ENCODE assay signal across 14 cellular contexts in genomic region chr17:57678393-57678792, GRCh38.
DNase-seq lines count a peak whose midpoint lies in the region; ATAC-seq and TF ChIP-seq lines count a peak whose summit lies in the region.
"Had no signal": no experiment of that assay in that cellular context is flagged by ENCODE, and none has a peak within 500 bp of the region (broad histone marks: within the 10 kb centered on the region; RNA-seq: fewer than 3 reads in every experiment).

No MANE protein-coding gene starts in this region.

- no peaks in the 10 kb centered on the region for H3K27me3 Mint-ChIP-seq in activated naive CD4-positive, alpha-beta T cell treated with anti-CD3 and anti-CD28 coated beads, Interleukin-2, amount 10 ng/mL, durations not matched to agents 7 days and 5 days
- H3K27me3 Mint-ChIP-seq in GM23338 (ENCODE audit: insufficient read depth, low read depth, poor library complexity) = peaks cover 7% of the 10 kb centered on the region

- no peaks in the 10 kb centered on the region for H3K9me2 ChIP-seq in GM23338 (ENCODE audit: insufficient read depth)

- H3K4me1 Mint-ChIP-seq in activated naive CD4-positive, alpha-beta T cell treated with anti-CD3 and anti-CD28 coated beads, Interleukin-2, amount 10 ng/mL, durations not matched to agents 7 days and 5 days = peaks cover 4% of the 10 kb centered on the region
- H3K4me1 Mint-ChIP-seq in GM23338 = peaks cover 15% of the 10 kb centered on the region

- H4K20me1 ChIP-seq in GM23338 (replicated peaks; ENCODE audit: insufficient read depth) = no peaks in the 10 kb centered on the region; the same call in 1 of the 2 replicates

- H2AFZ ChIP-seq in GM23338 = no peak overlapping the region

- H3K4me1 ChIP-seq in GM23338 (ENCODE audit: insufficient read depth) (peaks cover 14% of the 10 kb centered on the region), colonic mucosa (no peaks in the 10 kb centered on the region), thymus (ENCODE audit: control insufficient read depth, insufficient read depth, low read length) (no peaks in the 10 kb centered on the region)

- no peak overlapping the region for H3K4me2 ChIP-seq in GM23338

- H3K9me3 ChIP-seq in colonic mucosa = no peaks in the 10 kb centered on the region
- H3K9me3 ChIP-seq in thymus (ENCODE audit: control insufficient read depth) = no peaks in the 10 kb centered on the region
- H3K9me3 ChIP-seq: MG63 had no signal

- H3K4me3 Mint-ChIP-seq in activated naive CD4-positive, alpha-beta T cell treated with anti-CD3 and anti-CD28 coated beads, Interleukin-2, amount 10 ng/mL, durations not matched to agents 7 days and 5 days = no peak overlapping the region
- no peak overlapping the region for H3K4me3 Mint-ChIP-seq in GM23338

- no peak overlapping the region for H3K4me3 ChIP-seq in GM23338
- H3K4me3 ChIP-seq in colonic mucosa = no peak overlapping the region
- H3K4me3 ChIP-seq in thymus (ENCODE audit: low read length) = no peak overlapping the region
- H3K4me3 ChIP-seq: MG63 had no signal

- H3K79me2 ChIP-seq in GM23338 (replicated peaks; ENCODE audit: insufficient read depth) = no peaks in the 10 kb centered on the region

- no peak overlapping the region for H3K27ac ChIP-seq in GM23338 (ENCODE audit: low read depth)
- H3K27ac ChIP-seq in colonic mucosa = no peak overlapping the region
- peak overlapping the region; percentile 27 for H3K27ac ChIP-seq in thymus (ENCODE audit: low read depth)

- no peak overlapping the region for H3K9ac ChIP-seq in colonic mucosa (ENCODE audit: low read depth in 2 of 2, low read length in 2 of 2)

- peaks cover 9% of the 10 kb centered on the region for H3K36me3 Mint-ChIP-seq in activated naive CD4-positive, alpha-beta T cell treated with anti-CD3 and anti-CD28 coated beads, Interleukin-2, amount 10 ng/mL, durations not matched to agents 7 days and 5 days
- peaks cover 0 to 8% of the 10 kb centered on the region in 2 donors for H3K36me3 Mint-ChIP-seq in activated naive CD4-positive, alpha-beta T cell treated with anti-CD3 and anti-CD28 coated beads, Interleukin-2, amount 50 U/mL, for 72 hours
- no peaks in the 10 kb centered on the region for H3K36me3 Mint-ChIP-seq in GM23338 (ENCODE audit: low read depth)

- TF ChIP-seq CTCF in GM23338 (conservative IDR thresholded peaks at IDR 0.05; ENCODE audit: low read depth in 2 of 2) (peak in 1 of 2 experiments; percentile 25; a peak in 2 of 4 replicates), colonic mucosa (IDR thresholded peaks at IDR 0.05) (no peak)

- CTCF ChIA-PET in activated naive CD4-positive, alpha-beta T cell treated with anti-CD3 and anti-CD28 coated beads, Interleukin-2, amount 10 ng/mL, durations not matched to agents 7 days and 5 days (lab: Charles Lee) = interaction anchor here (1.2 kb wide), 1 partner anchor 80 kb away, joined by 3 read pairs; no protein-coding TSS in a partner anchor

- no peak for ATAC-seq in activated naive CD4-positive, alpha-beta T cell treated with anti-CD3 and anti-CD28 coated beads, Interleukin-2, amount 50 U/mL, for 72 hours
- ATAC-seq in GM23338 (peak; percentile 67), HG03039 (IDR thresholded peaks at IDR 0.05; ENCODE audit: unreplicated experiment) (no peak)

- peak; percentile 17 for DNase-seq in activated naive CD4-positive, alpha-beta T cell treated with anti-CD3 and anti-CD28 coated beads, Interleukin-2, amount 10 ng/mL, durations not matched to agents 7 days and 5 days
- DNase-seq in activated naive CD4-positive, alpha-beta T cell treated with anti-CD3 and anti-CD28 coated beads, Interleukin-2, amount 50 U/mL, for 72 hours (ENCODE audit: low spot score in 2 of 2) = no peak
- DNase-seq in GM23338 (ENCODE audit: low spot score) (no peak), colonic mucosa (peak; percentile 5), foreskin melanocyte (no peak), A172 (ENCODE audit: low spot score) (no peak)
- DNase-seq: EL, MG63, NCI-H1105, NCI-H1694 treated with DMSO at 0.1 percent for 48 hours, NCI-H774, SIG-M5 had no signal

- H3F3A ChIP-seq in GM23338 (replicated peaks; ENCODE audit: low read depth) = no peaks in the 10 kb centered on the region

- intact Hi-C loops in colonic mucosa (cut with DNase I) = loop anchor here (10.0 kb wide), 1 partner anchor 544 kb away; no protein-coding TSS in a partner anchor

- H3K36me3 ChIP-seq in GM23338 (ENCODE audit: insufficient read depth) (no peaks in the 10 kb centered on the region), colonic mucosa (no peaks in the 10 kb centered on the region), thymus (ENCODE audit: control insufficient read depth, insufficient read depth) (peaks cover 44% of the 10 kb centered on the region)
- H3K36me3 ChIP-seq: MG63 had no signal

- H3K9me3 Mint-ChIP-seq in activated naive CD4-positive, alpha-beta T cell treated with anti-CD3 and anti-CD28 coated beads, Interleukin-2, amount 10 ng/mL, durations not matched to agents 7 days and 5 days = no peaks in the 10 kb centered on the region
- no peaks in the 10 kb centered on the region for H3K9me3 Mint-ChIP-seq in activated naive CD4-positive, alpha-beta T cell treated with anti-CD3 and anti-CD28 coated beads, Interleukin-2, amount 50 U/mL, for 72 hours
- no peaks in the 10 kb centered on the region for H3K9me3 Mint-ChIP-seq in GM23338

- H3K27me3 ChIP-seq in GM23338 (ENCODE audit: insufficient read depth) = no peaks in the 10 kb centered on the region
- no peaks in the 10 kb centered on the region for H3K27me3 ChIP-seq in colonic mucosa
- no peaks in the 10 kb centered on the region for H3K27me3 ChIP-seq in thymus (ENCODE audit: control insufficient read depth, insufficient read depth)
- H3K27me3 ChIP-seq: MG63 had no signal

- no peak overlapping the region for H3K27ac Mint-ChIP-seq in activated naive CD4-positive, alpha-beta T cell treated with anti-CD3 and anti-CD28 coated beads, Interleukin-2, amount 10 ng/mL, durations not matched to agents 7 days and 5 days
- no peak overlapping the region for H3K27ac Mint-ChIP-seq in activated naive CD4-positive, alpha-beta T cell treated with anti-CD3 and anti-CD28 coated beads, Interleukin-2, amount 50 U/mL, for 72 hours
- H3K27ac Mint-ChIP-seq in GM23338 = no peak overlapping the region

TF ChIP-seq in GM23338, 12 proteins besides CTCF, POLR2A, EP300 and RAD21 (continues in another document):
- TF ChIP-seq POLR2AphosphoS5 (IDR thresholded peaks at IDR 0.05; ENCODE audit: low read depth) (no peak), ZNF331 (CRISPR knock-in tag; IDR thresholded peaks at IDR 0.05; ENCODE audit: low read depth) (no peak), CREB1 (CRISPR knock-in tag; IDR thresholded peaks at IDR 0.05; ENCODE audit: low read depth) (no peak), ETS1 (IDR thresholded peaks at IDR 0.05) (no peak), JUNB (IDR thresholded peaks at IDR 0.05; ENCODE audit: unreplicated experiment) (no peak), REST (IDR thresholded peaks at IDR 0.05; ENCODE audit: unreplicated experiment) (no peak), EZH2phosphoT487 (IDR thresholded peaks at IDR 0.05; ENCODE audit: unreplicated experiment) (no peak)

Comparison
In these comparisons a context has a peak if more than half of its experiments do, and no peak if none do; other contexts are left out.
1. DNase-seq: peak in activated naive CD4-positive, alpha-beta T cell treated with anti-CD3 and anti-CD28 coated beads, Interleukin-2, amount 10 ng/mL, durations not matched to agents 7 days and 5 days (single experiment) and colonic mucosa (single experiment); none in activated naive CD4-positive, alpha-beta T cell treated with anti-CD3 and anti-CD28 coated beads, Interleukin-2, amount 50 U/mL, for 72 hours (0 of 2), GM23338 (single experiment), foreskin melanocyte (single experiment) and A172 (single experiment).